8 cellular contexts compared by ENCODE assay signal in genomic region chr14:22852940-22853767, GRCh38. TPM values are rescaled to one million over a fixed set of nuclear protein-coding genes. Genes with fewer than 3 reads are reported as not detected.
DNase-seq lines count a peak whose midpoint lies in the region; ATAC-seq and TF ChIP-seq lines count a peak whose summit lies in the region.

No MANE protein-coding gene starts in this region.

- peak overlapping the region; percentile 73 for H3K27ac Mint-ChIP-seq in activated CD4-positive, alpha-beta memory T cell treated with anti-CD3 and anti-CD28 coated beads for 36 hours

- TF ChIP-seq CTCF in A673 (conservative IDR thresholded peaks at IDR 0.05; ENCODE audit: low read depth, low read length) (peak; percentile 92), lower lobe of right lung (IDR thresholded peaks at IDR 0.05) (peak; percentile 94)

- peak overlapping the region; percentile 86 to 98 for H3K9ac ChIP-seq in duodenal mucosa (ENCODE audit: low read depth in 1 of 2, low read length in 2 of 2)

- POLR2A ChIA-PET in A673 (lab: Charles Lee; ENCODE audit: low non-redundant PET) = no interaction called here
- POLR2A ChIA-PET in activated CD4-positive, alpha-beta memory T cell treated with anti-CD3 and anti-CD28 coated beads for 36 hours (lab: Charles Lee) = interaction anchor here (1.0 to 1.3 kb wide), 2 partner anchors 76 to 265 kb away, joined by 3 read pairs; no protein-coding TSS in a partner anchor

- BruUV-seq in A673 (replicated peaks; lab: Mats Ljungman, UMichigan) = no TSS peak

- CTCF ChIA-PET in A673 (lab: Charles Lee) = interaction anchor here (0.7 to 4.3 kb wide), 6 partner anchors 15 to 469 kb away, joined by 3 to 38 read pairs (median 4); partner anchors contain the start of gene MRPL52
- CTCF ChIA-PET in activated CD4-positive, alpha-beta memory T cell treated with anti-CD3 and anti-CD28 coated beads for 36 hours (lab: Charles Lee) = interaction anchor here (0.6 to 6.7 kb wide), 48 partner anchors 10 to 1119 kb away, joined by 3 to 228 read pairs (median 4); partner anchors contain the start of genes DAD1, LRP10, MMP14 and MRPL52

- H3K27ac ChIP-seq in A673 (ENCODE audit: low read depth, low read length, poor library complexity, severe bottlenecking) = peak overlapping the region; percentile 72
- H3K27ac ChIP-seq in duodenal mucosa (ENCODE audit: low read depth, low read length) = peak overlapping the region; percentile 77
- H3K27ac ChIP-seq in lower lobe of right lung = peak overlapping the region; percentile 27

- no peaks in the 10 kb centered on the region for H3K27me3 ChIP-seq in A673 (replicated peaks; ENCODE audit: insufficient read depth, low read depth, low read length, poor library complexity)
- H3K27me3 ChIP-seq in duodenal mucosa (ENCODE audit: control insufficient read depth in 1 of 2, insufficient read depth in 2 of 2, low read length in 2 of 2) = no peaks in the 10 kb centered on the region
- H3K27me3 ChIP-seq in lower lobe of right lung (ENCODE audit: low read depth) = no peaks in the 10 kb centered on the region

- intact Hi-C loops in A673 (cut with micrococcal nuclease; ENCODE audit: unreplicated experiment) = loop anchor here (1.0 to 10.0 kb wide), 8 partner anchors 30 to 548 kb away; no protein-coding TSS in a partner anchor
- intact Hi-C loops in activated CD4-positive, alpha-beta memory T cell treated with anti-CD3 and anti-CD28 coated beads for 36 hours (cut with micrococcal nuclease) = loop anchor here (1.0 to 10.0 kb wide), 9 partner anchors 30 to 988 kb away; partner anchors contain the start of genes DAD1 and OXA1L
- intact Hi-C loops in lower lobe of right lung (cut with DNase I) = loop anchor here (10.0 kb wide), 1 partner anchor 198 kb away; no protein-coding TSS in a partner anchor

- H3K4me1 Mint-ChIP-seq in activated CD4-positive, alpha-beta memory T cell treated with anti-CD3 and anti-CD28 coated beads for 36 hours (ENCODE audit: low read depth) = peaks cover 32% of the 10 kb centered on the region

- H3K36me3 ChIP-seq in A673 (ENCODE audit: insufficient read depth, low read length, poor library complexity, severe bottlenecking) (no peaks in the 10 kb centered on the region), duodenal mucosa (ENCODE audit: control insufficient read depth in 1 of 2, insufficient read depth in 2 of 2, low read length in 2 of 2) (no peaks in the 10 kb centered on the region), lower lobe of right lung (no peaks in the 10 kb centered on the region)

- ATAC-seq in GM18517 (IDR thresholded peaks at IDR 0.05; ENCODE audit: unreplicated experiment) = peak; percentile 63
- ATAC-seq in HG03280 (IDR thresholded peaks at IDR 0.05; ENCODE audit: unreplicated experiment) = peak; percentile 83
- ATAC-seq in lower lobe of right lung = peak; percentile 91

- peaks cover 5% of the 10 kb centered on the region for H3K27me3 Mint-ChIP-seq in activated CD4-positive, alpha-beta memory T cell treated with anti-CD3 and anti-CD28 coated beads for 36 hours

- H3K4me1 ChIP-seq in A673 (ENCODE audit: insufficient read depth, low read length, poor library complexity, severe bottlenecking) (peaks cover 18% of the 10 kb centered on the region), duodenal mucosa (ENCODE audit: control insufficient read depth in 1 of 2, insufficient read depth in 2 of 2, low read length in 2 of 2) (peaks cover 32 to 37% of the 10 kb centered on the region in 2 donors), lower lobe of right lung (peaks cover 47% of the 10 kb centered on the region)

- no peaks in the 10 kb centered on the region for H3K9me3 Mint-ChIP-seq in activated CD4-positive, alpha-beta memory T cell treated with anti-CD3 and anti-CD28 coated beads for 36 hours

- H3K36me3 Mint-ChIP-seq in activated CD4-positive, alpha-beta memory T cell treated with anti-CD3 and anti-CD28 coated beads for 36 hours = no peaks in the 10 kb centered on the region

- DNase-seq in A673 (ENCODE audit: low spot score) = peak; percentile 93
- peak; percentile 39 for DNase-seq in NCI-H748 treated with DMSO at 0.1 percent for 48 hours (lab: John Stamatoyannopoulos, UW)
- peak; percentile 94 for DNase-seq in activated CD4-positive, alpha-beta memory T cell treated with anti-CD3 and anti-CD28 coated beads for 36 hours
- peak; percentile 91 for DNase-seq in lower lobe of right lung
- peak; percentile 93 for DNase-seq in stimulated activated CD4-positive, alpha-beta T cell treated with anti-CD3 and anti-CD28 coated beads, Interleukin-4, amount 100 ng/mL, for 24 hours

- H3K4me3 Mint-ChIP-seq in activated CD4-positive, alpha-beta memory T cell treated with anti-CD3 and anti-CD28 coated beads for 36 hours = peak overlapping the region; percentile 72

- H3K4me3 ChIP-seq in A673 (ENCODE audit: low read depth, low read length, poor library complexity, severe bottlenecking) (peak overlapping the region; percentile 43), duodenal mucosa (ENCODE audit: low read depth in 1 of 2, low read length in 2 of 2) (peak overlapping the region; percentile 82 to 85), lower lobe of right lung (peak overlapping the region; percentile 49)

- H3K9me3 ChIP-seq in A673 (ENCODE audit: low read depth, low read length, poor library complexity, severe bottlenecking) (no peaks in the 10 kb centered on the region), duodenal mucosa (ENCODE audit: control insufficient read depth in 1 of 2, low read length in 2 of 2) (no peaks in the 10 kb centered on the region), lower lobe of right lung (no peaks in the 10 kb centered on the region)

RNA-seq across cellular contexts. Expression of gene MMP14, which starts 16.8 kb away (rescaled TPM):
- total RNA-seq in A673 (2021) (91.3 and 110 TPM in 2 replicates), lower lobe of right lung (124 TPM)
- total RNA-seq in activated CD4-positive, alpha-beta memory T cell treated with anti-CD3 and anti-CD28 coated beads for 36 hours = 1 to 10 TPM; 1.1 to 1.4 TPM

RNA-seq across cellular contexts. Expression of gene LRP10, which starts 18.4 kb away (rescaled TPM):
- total RNA-seq in A673 (2021) (7.8 and 11.8 TPM in 2 replicates), lower lobe of right lung (134 TPM)
- total RNA-seq in activated CD4-positive, alpha-beta memory T cell treated with anti-CD3 and anti-CD28 coated beads for 36 hours = 10 to 100 TPM; 62.4 to 64.3 TPM

RNA-seq across cellular contexts. Expression of gene MRPL52, which starts 23.5 kb away (rescaled TPM):
- total RNA-seq in A673 (2021) (169 and 187 TPM in 2 replicates), lower lobe of right lung (65.2 TPM)
- total RNA-seq in activated CD4-positive, alpha-beta memory T cell treated with anti-CD3 and anti-CD28 coated beads for 36 hours = 100 to 1,000 TPM; 152 to 156 TPM

RNA-seq across cellular contexts. Expression of gene REM2, which starts 29.9 kb away (rescaled TPM):
- total RNA-seq in A673 (2021) (0.15 TPM in 1 of 2 replicates, not detected in the other), lower lobe of right lung (0.83 TPM)
- total RNA-seq in activated CD4-positive, alpha-beta memory T cell treated with anti-CD3 and anti-CD28 coated beads for 36 hours = under 1 TPM; 0.36 to 0.77 TPM

RNA-seq across cellular contexts. Expression of gene SLC7A7, which starts 37.9 kb away (rescaled TPM):
- total RNA-seq in A673 (2021) (1.9 and 2.3 TPM in 2 replicates), lower lobe of right lung (157 TPM)
- total RNA-seq in activated CD4-positive, alpha-beta memory T cell treated with anti-CD3 and anti-CD28 coated beads for 36 hours = under 1 TPM; 0.10 to 0.34 TPM

Comparison
In these comparisons a context has a peak if more than half of its experiments do, and no peak if none do; other contexts are left out.
1. Peak in every context shown above with its lines: DNase-seq, ATAC-seq, H3K4me3 ChIP-seq and H3K27ac ChIP-seq.
2. DNase-seq: peak in every context shown above with its lines; median percentile 94 in activated CD4-positive, alpha-beta memory T cell treated with anti-CD3 and anti-CD28 coated beads for 36 hours; 93 in A673; 93 in stimulated activated CD4-positive, alpha-beta T cell treated with anti-CD3 and anti-CD28 coated beads, Interleukin-4, amount 100 ng/mL, for 24 hours; 91 in lower lobe of right lung; 39 in NCI-H748 treated with DMSO at 0.1 percent for 48 hours.
3. H3K27ac ChIP-seq: peak in every context shown above with its lines; median percentile 77 in duodenal mucosa; 72 in A673; 27 in lower lobe of right lung.
4. RNA of gene MMP14, which starts 16.8 kb away (total RNA-seq): 124 TPM in lower lobe of right lung (single experiment) and 91.3 to 110 TPM in A673; 1.1 to 1.4 TPM in activated CD4-positive, alpha-beta memory T cell treated with anti-CD3 and anti-CD28 coated beads for 36 hours; every median in the first group is over 10 times any median in the second.